In genomic region chr6:32852844-32853540, GRCh38 we compare ENCODE assay signal across 1 cellular context.
A peak's percentile ranks its signal among the peaks of the same experiment; 100 is the strongest.
TF ChIP-seq lines count a peak whose summit lies in the region.

No MANE protein-coding gene starts in this region.

TF ChIP-seq in HepG2, 621 proteins besides CTCF, POLR2A, EP300 and RAD21 (continued from another document and continues in another):
- TF ChIP-seq THRA (CRISPR knock-in tag; IDR thresholded peaks at IDR 0.05; ENCODE audit: borderline replicate concordance) (no peak), ZNF343 (CRISPR knock-in tag; IDR thresholded peaks at IDR 0.05) (no peak), ZNF646 (CRISPR knock-in tag; IDR thresholded peaks at IDR 0.05) (no peak), ZNF564 (CRISPR knock-in tag; IDR thresholded peaks at IDR 0.05) (peak; percentile 83), UBTF (CRISPR knock-in tag; IDR thresholded peaks at IDR 0.05) (peak; percentile 93; the same call in 1 of the 2 replicates), NFIB (CRISPR knock-in tag; IDR thresholded peaks at IDR 0.05; ENCODE audit: borderline replicate concordance) (no peak), ZNF230 (CRISPR knock-in tag; IDR thresholded peaks at IDR 0.05) (no peak), FOXJ3 (CRISPR knock-in tag; IDR thresholded peaks at IDR 0.05; ENCODE audit: borderline replicate concordance) (no peak), ESRRA (CRISPR knock-in tag; IDR thresholded peaks at IDR 0.05; ENCODE audit: low read depth) (0 out of 2 replicates have a peak, but pooled peaks have one; percentile 30), HMG20B (CRISPR knock-in tag; conservative IDR thresholded peaks at IDR 0.05) (no peak), HMGA1 (CRISPR knock-in tag; conservative IDR thresholded peaks at IDR 0.05) (no peak), ELF1 (CRISPR knock-in tag; IDR thresholded peaks at IDR 0.05) (0 out of 2 replicates have a peak, but pooled peaks have one; percentile 5), PATZ1 (CRISPR knock-in tag; IDR thresholded peaks at IDR 0.05) (peak; percentile 37; the same call in 1 of the 2 replicates), FUBP1 (CRISPR knock-in tag; IDR thresholded peaks at IDR 0.05; ENCODE audit: borderline replicate concordance) (0 out of 2 replicates have a peak, but pooled peaks have one; percentile 16), ZNF543 (CRISPR knock-in tag; IDR thresholded peaks at IDR 0.05) (peak; percentile 74), KDM6A (CRISPR knock-in tag; IDR thresholded peaks at IDR 0.05; ENCODE audit: low read depth) (no peak), ATAD3A (CRISPR knock-in tag; IDR thresholded peaks at IDR 0.05) (peak; percentile 75; the same call in 1 of the 2 replicates), AKAP8 (CRISPR knock-in tag; IDR thresholded peaks at IDR 0.05) (no peak), SALL1 (CRISPR knock-in tag; IDR thresholded peaks at IDR 0.05) (peak; percentile 26; the same call in 1 of the 2 replicates), ZNF3 (CRISPR knock-in tag; IDR thresholded peaks at IDR 0.05) (no peak), FOSL2 (CRISPR knock-in tag; IDR thresholded peaks at IDR 0.05) (no peak), ATF7 (IDR thresholded peaks at IDR 0.05) (no peak), ATF7 (CRISPR knock-in tag; IDR thresholded peaks at IDR 0.05) (peak; percentile 17; the same call in 1 of the 2 replicates), BCL3 (CRISPR knock-in tag; IDR thresholded peaks at IDR 0.05) (no peak), ZNF10 (CRISPR knock-in tag; IDR thresholded peaks at IDR 0.05; ENCODE audit: borderline replicate concordance, low read depth) (no peak), SETDB1 (CRISPR knock-in tag; IDR thresholded peaks at IDR 0.05; ENCODE audit: borderline replicate concordance) (no peak), CERS6 (CRISPR knock-in tag; IDR thresholded peaks at IDR 0.05) (no peak), STAT5B (CRISPR knock-in tag; IDR thresholded peaks at IDR 0.05) (no peak), ZNF570 (CRISPR knock-in tag; IDR thresholded peaks at IDR 0.05; ENCODE audit: borderline replicate concordance) (no peak), ZNF710 (CRISPR knock-in tag; IDR thresholded peaks at IDR 0.05; ENCODE audit: borderline replicate concordance) (no peak), ZNF572 (CRISPR knock-in tag; IDR thresholded peaks at IDR 0.05) (no peak), ZNF143 (CRISPR knock-in tag; IDR thresholded peaks at IDR 0.05) (no peak), PHF21A (CRISPR knock-in tag; IDR thresholded peaks at IDR 0.05) (no peak), NR0B2 (CRISPR knock-in tag; IDR thresholded peaks at IDR 0.05) (no peak; the same call in 1 of the 2 replicates), ZNF747 (CRISPR knock-in tag; IDR thresholded peaks at IDR 0.05; ENCODE audit: borderline replicate concordance) (0 out of 2 replicates have a peak, but pooled peaks have one; percentile 26), SRSF9 (IDR thresholded peaks at IDR 0.05; ENCODE audit: borderline replicate concordance, insufficient read depth, low read depth, low read length, poor library complexity, severe bottlenecking) (no peak), ZBTB1 (CRISPR knock-in tag; IDR thresholded peaks at IDR 0.05; ENCODE audit: borderline replicate concordance) (no peak), ZNF232 (CRISPR knock-in tag; IDR thresholded peaks at IDR 0.05; ENCODE audit: borderline replicate concordance) (0 out of 2 replicates have a peak, but pooled peaks have one; percentile 1), ZNF724P (CRISPR knock-in tag; IDR thresholded peaks at IDR 0.05; ENCODE audit: borderline replicate concordance) (no peak), ZC3H13 (CRISPR knock-in tag; IDR thresholded peaks at IDR 0.05) (no peak), ZNF138 (CRISPR knock-in tag; IDR thresholded peaks at IDR 0.05; ENCODE audit: low read depth) (no peak)
